ENCODE assay signal across 20 cellular contexts in the genomic region with DNA sequence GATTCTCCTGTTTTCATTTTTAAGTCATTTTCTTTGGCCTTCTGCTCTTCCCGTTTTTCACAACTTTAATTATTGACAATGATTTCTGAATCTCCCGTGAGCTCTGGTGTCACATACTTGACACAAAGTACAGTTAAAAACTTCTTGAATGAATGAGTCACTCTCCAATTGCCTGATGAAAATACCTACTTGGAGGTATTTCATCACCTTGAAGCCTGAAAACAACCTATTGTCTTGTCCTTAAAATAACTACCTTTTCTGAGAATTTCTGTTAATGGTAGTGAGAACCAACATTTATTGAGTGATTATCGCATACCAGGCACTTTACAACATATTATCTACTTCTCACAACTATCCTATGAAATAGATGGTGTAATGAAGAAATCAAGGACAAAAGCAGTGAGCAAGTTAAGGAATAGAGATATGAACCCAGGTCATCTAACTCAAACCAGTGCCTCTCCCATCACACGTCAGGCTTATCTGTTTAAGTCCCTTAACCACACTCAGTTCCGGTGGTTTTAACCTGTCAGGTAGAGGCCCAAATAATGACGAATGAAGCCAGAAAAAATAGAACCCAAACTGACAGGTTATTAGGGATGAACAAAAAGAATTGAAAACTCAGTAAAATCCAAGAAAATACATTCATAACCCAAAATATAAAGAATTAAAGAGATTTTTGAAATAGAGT. TPM values are rescaled to one million over a fixed set of nuclear protein-coding genes. Genes with fewer than 3 reads are reported as not detected.
DNase-seq lines count a peak whose midpoint lies in the region; ATAC-seq, FAIRE-seq and TF ChIP-seq lines count a peak whose summit lies in the region.
"Had no signal": no experiment of that assay in that cellular context is flagged by ENCODE, and none has a peak within 500 bp of the region (broad histone marks: within the 10 kb centered on the region; RNA-seq: fewer than 3 reads in every experiment).

No MANE protein-coding gene starts in this region.

- CTCF ChIA-PET in activated CD8-positive, alpha-beta memory T cell treated with anti-CD3 and anti-CD28 coated beads, Interleukin-2, amount 10 ng/mL, durations not matched to agents 7 days and 5 days (lab: Charles Lee): no interaction called here

- H3K4me1 ChIP-seq in RWPE2 (ENCODE audit: insufficient read depth, poor library complexity, severe bottlenecking): no peaks in the 10 kb centered on the region
- H3K4me1 ChIP-seq in esophagus squamous epithelium: no peaks in the 10 kb centered on the region
- H3K4me1 ChIP-seq: colonic mucosa, neural progenitor cell, spleen, suprapubic skin had no signal

- FAIRE-seq in GM12892 (lab: Jason Lieb, UNC): peak; percentile 89
- FAIRE-seq: frontal cortex had no signal

- 76 to 86% methylated on average over 6 of the region's 6 CpGs for WGBS in esophagus squamous epithelium, 2 donors

- no peaks in the 10 kb centered on the region for H3K9me3 ChIP-seq in RWPE2 (ENCODE audit: severe bottlenecking)
- no peaks in the 10 kb centered on the region for H3K9me3 ChIP-seq in esophagus squamous epithelium
- H3K9me3 ChIP-seq: colonic mucosa, spleen, suprapubic skin had no signal

- no peak overlapping the region for H3K27ac Mint-ChIP-seq in activated CD8-positive, alpha-beta memory T cell treated with anti-CD3 and anti-CD28 coated beads, Interleukin-2, amount 10 ng/mL, durations not matched to agents 7 days and 5 days
- H3K27ac Mint-ChIP-seq: GM23338, neural progenitor cell had no signal

- H3K27me3 Mint-ChIP-seq in activated CD8-positive, alpha-beta memory T cell treated with anti-CD3 and anti-CD28 coated beads, Interleukin-2, amount 10 ng/mL, durations not matched to agents 7 days and 5 days: no peaks in the 10 kb centered on the region

- no peak for DNase-seq in GM12892 (ENCODE audit: insufficient read length)
- DNase-seq in RWPE2 (ENCODE audit: low spot score): no peak
- no peak for DNase-seq in activated CD8-positive, alpha-beta memory T cell treated with anti-CD3 and anti-CD28 coated beads, Interleukin-2, amount 10 ng/mL, durations not matched to agents 7 days and 5 days
- DNase-seq in T-helper 1 cell: no peak
- DNase-seq in esophagus squamous epithelium (lab: John Stamatoyannopoulos, UW): no peak
- DNase-seq: activated CD8-positive, alpha-beta memory T cell treated with anti-CD3 and anti-CD28 coated beads, Interleukin-2, amount 50 U/mL, for 48 hours; activated naive CD4-positive, alpha-beta T cell treated with Interleukin-2 at 50 U/mL for 16 hours; colonic mucosa; midbrain; NCI-H2171 treated with DMSO at 0.1 percent for 48 hours; NCI-H82; spleen had no signal

- peaks cover 5% of the 10 kb centered on the region for H3K4me1 Mint-ChIP-seq in activated CD8-positive, alpha-beta memory T cell treated with anti-CD3 and anti-CD28 coated beads, Interleukin-2, amount 10 ng/mL, durations not matched to agents 7 days and 5 days
- H3K4me1 Mint-ChIP-seq: GM23338, neural progenitor cell had no signal

- H3K4me3 ChIP-seq in RWPE2 (ENCODE audit: severe bottlenecking) (no peak overlapping the region), esophagus squamous epithelium (no peak overlapping the region)
- H3K4me3 ChIP-seq: colonic mucosa, GM23338, neural progenitor cell, spleen, suprapubic skin had no signal

- H3K36me3 ChIP-seq in RWPE2 (ENCODE audit: low read depth): peaks cover 44% of the 10 kb centered on the region
- peaks cover 0 to 54% (median 0%) of the 10 kb centered on the region in 3 donors for H3K36me3 ChIP-seq in esophagus squamous epithelium
- H3K36me3 ChIP-seq: colonic mucosa, neural progenitor cell had no signal

- intact Hi-C loops in esophagus squamous epithelium (cut with DNase I): no loop called here

- TF ChIP-seq POLR2A in GM12892 (IDR thresholded peaks at IDR 0.05; ENCODE audit: low read depth, low read length) (no peak), esophagus squamous epithelium (IDR thresholded peaks at IDR 0.05) (no peak)

- no peak overlapping the region for H3K4me3 Mint-ChIP-seq in activated CD8-positive, alpha-beta memory T cell treated with anti-CD3 and anti-CD28 coated beads, Interleukin-2, amount 10 ng/mL, durations not matched to agents 7 days and 5 days
- H3K4me3 Mint-ChIP-seq: GM23338, neural progenitor cell had no signal

- ATAC-seq in GM18870 (IDR thresholded peaks at IDR 0.05; ENCODE audit: unreplicated experiment): peak; percentile 52
- peak; percentile 58 for ATAC-seq in HG03066 (IDR thresholded peaks at IDR 0.05; ENCODE audit: low read depth, unreplicated experiment)
- ATAC-seq in RWPE2 (ENCODE audit: low read depth): 0 out of 3 replicates have a peak, but pooled peaks have one; percentile 35
- no peak for ATAC-seq in HG02642 (IDR thresholded peaks at IDR 0.05; ENCODE audit: poor library complexity, unreplicated experiment)
- ATAC-seq in activated CD8-positive, alpha-beta memory T cell treated with anti-CD3 and anti-CD28 coated beads, Interleukin-2, amount 10 ng/mL, durations not matched to agents 7 days and 5 days: no peak
- ATAC-seq: GM23338, SK-N-SH treated with all-trans-retinoic acid at 6 μM for 48 hours had no signal

- H3K36me3 Mint-ChIP-seq in activated CD8-positive, alpha-beta memory T cell treated with anti-CD3 and anti-CD28 coated beads, Interleukin-2, amount 10 ng/mL, durations not matched to agents 7 days and 5 days: peaks cover 5% of the 10 kb centered on the region

- H3K27me3 ChIP-seq in RWPE2 (ENCODE audit: insufficient read depth, poor library complexity, severe bottlenecking) (no peaks in the 10 kb centered on the region), esophagus squamous epithelium (no peaks in the 10 kb centered on the region)
- H3K27me3 ChIP-seq: colonic mucosa, neural progenitor cell, spleen, suprapubic skin had no signal

- TF ChIP-seq CTCF in RWPE2 (IDR thresholded peaks at IDR 0.05; ENCODE audit: poor library complexity, severe bottlenecking) (no peak), esophagus squamous epithelium (IDR thresholded peaks at IDR 0.05) (no peak)

- H3K9me3 Mint-ChIP-seq in activated CD8-positive, alpha-beta memory T cell treated with anti-CD3 and anti-CD28 coated beads, Interleukin-2, amount 10 ng/mL, durations not matched to agents 7 days and 5 days (ENCODE audit: low read depth): no peaks in the 10 kb centered on the region
- H3K9me3 Mint-ChIP-seq: GM23338, neural progenitor cell had no signal

- H3K27ac ChIP-seq in RWPE2 (ENCODE audit: poor library complexity, severe bottlenecking) (no peak overlapping the region), esophagus squamous epithelium (no peak overlapping the region)
- H3K27ac ChIP-seq: colonic mucosa, neural progenitor cell, spleen, suprapubic skin had no signal

RNA-seq across cellular contexts. Expression of gene BET1, which starts 11.6 kb away (rescaled TPM):
- 23.8 TPM for polyA plus RNA-seq in GM12892 (2012; ENCODE audit: missing spikeins)
- total RNA-seq in activated CD8-positive, alpha-beta memory T cell treated with anti-CD3 and anti-CD28 coated beads, Interleukin-2, amount 10 ng/mL, durations not matched to agents 7 days and 5 days: 10 to 100 TPM; 13.6 to 17.4 TPM
- total RNA-seq in esophagus squamous epithelium: 10 to 100 TPM in 3 of 4 donors, 1 to 10 TPM in 1; 9.0 to 17.7 (median 15.7) TPM

Comparison
In these comparisons a context has a peak if more than half of its experiments do, and no peak if none do; other contexts are left out.
1. ATAC-seq: peak in GM18870 (single experiment), HG03066 (single experiment) and RWPE2 (single experiment); none in HG02642 (single experiment) and activated CD8-positive, alpha-beta memory T cell treated with anti-CD3 and anti-CD28 coated beads, Interleukin-2, amount 10 ng/mL, durations not matched to agents 7 days and 5 days (single experiment).